ENCODE assay signal across 25 cellular contexts in the genomic region with DNA sequence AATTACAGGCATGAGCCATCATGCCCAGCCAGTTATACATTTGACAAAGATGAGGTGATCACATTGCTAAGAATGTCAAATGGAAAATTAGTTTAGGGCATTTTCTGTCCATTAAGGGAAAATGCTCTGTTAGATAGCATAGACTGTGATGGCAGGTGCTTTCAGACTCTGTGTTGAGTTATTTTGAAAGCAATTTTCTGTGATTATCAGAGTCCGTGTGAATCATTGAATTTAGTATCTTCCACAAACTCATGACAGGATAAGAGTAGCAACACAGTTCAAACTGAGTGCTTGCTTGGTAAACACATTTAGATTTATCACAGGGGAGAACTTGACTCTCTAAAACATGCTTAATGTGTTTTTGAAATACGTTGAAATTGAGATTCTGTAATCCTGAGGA.
"Had no signal": no experiment of that assay in that cellular context is flagged by ENCODE, and none has a peak within 500 bp of the region (broad histone marks: within the 10 kb centered on the region; RNA-seq: fewer than 3 reads in every experiment).

No MANE protein-coding gene starts in this region.

- H3K27me3 ChIP-seq: body of pancreas, Peyer's patch, SJSA1 had no signal

- H3K9me3 ChIP-seq: body of pancreas, Peyer's patch, SJSA1 had no signal

- DNase-seq: activated CD4-positive, alpha-beta T cell treated with anti-CD3 and anti-CD28 coated beads for 4 hours; activated CD4-positive, alpha-beta T cell treated with anti-CD3 and anti-CD28 coated beads, Interleukin-2, amount 50 U/mL, for 1 hour; activated CD8-positive, alpha-beta T cell treated with anti-CD3 and anti-CD28 coated beads for 36 hours; activated gamma-delta T cell; activated naive CD4-positive, alpha-beta T cell treated with Interleukin-2 at 50 U/mL for 16 hours; activated naive CD8-positive, alpha-beta T cell treated with anti-CD3 and anti-CD28 coated beads, Interleukin-2, amount 10 ng/mL, durations not matched to agents 7 days and 5 days; activated T-cell treated with anti-CD3 and anti-CD28 coated beads, Interleukin-2, amount 50 U/mL, for 1 hour; body of pancreas; NCI-H1092 treated with DMSO at 0.1 percent for 48 hours; NCI-H1417; NCI-H146; NCI-H187; NCI-H2107; NCI-H2171; NCI-H345; NCI-H524 treated with DMSO at 0.1 percent for 48 hours; Peyer's patch; RPMI8226; SHP77 treated with DMSO at 0.1 percent for 48 hours had no signal

- H3K9me3 Mint-ChIP-seq: activated CD8-positive, alpha-beta T cell treated with anti-CD3 and anti-CD28 coated beads for 36 hours; activated naive CD4-positive, alpha-beta T cell treated with anti-CD3 and anti-CD28 coated beads, Interleukin-2, amount 50 U/mL, for 24 hours; activated naive CD8-positive, alpha-beta T cell treated with anti-CD3 and anti-CD28 coated beads, Interleukin-2, amount 10 ng/mL, durations not matched to agents 7 days and 5 days; T-helper 1 cell treated with Interleukin-12 subunit alpha and Interleukin-12 subunit beta and Interleukin-4 antibody, amounts not matched to agents 30 μg/mL and 1 μg/mL, for 36 hours; T-helper 2 cell treated with Interferon-gamma antibody and Interleukin-4, amounts not matched to agents 5 μg/mL and 100 μg/mL, for 36 hours; WTC11 had no signal

- ATAC-seq: activated CD8-positive, alpha-beta T cell treated with anti-CD3 and anti-CD28 coated beads for 36 hours; body of pancreas; K562; WTC11 had no signal

- H3K4me1 Mint-ChIP-seq: WTC11 had no signal

- H3K27ac Mint-ChIP-seq: activated CD8-positive, alpha-beta T cell treated with anti-CD3 and anti-CD28 coated beads for 36 hours; activated naive CD4-positive, alpha-beta T cell treated with anti-CD3 and anti-CD28 coated beads, Interleukin-2, amount 50 U/mL, for 24 hours; activated naive CD8-positive, alpha-beta T cell treated with anti-CD3 and anti-CD28 coated beads, Interleukin-2, amount 10 ng/mL, durations not matched to agents 7 days and 5 days; T-helper 1 cell treated with Interleukin-12 subunit alpha and Interleukin-12 subunit beta and Interleukin-4 antibody, amounts not matched to agents 30 μg/mL and 1 μg/mL, for 36 hours; T-helper 2 cell treated with Interferon-gamma antibody and Interleukin-4, amounts not matched to agents 5 μg/mL and 100 μg/mL, for 36 hours had no signal

- H3K4me1 ChIP-seq: Peyer's patch, SJSA1 had no signal

- H3K4me3 Mint-ChIP-seq: activated CD8-positive, alpha-beta T cell treated with anti-CD3 and anti-CD28 coated beads for 36 hours; activated naive CD4-positive, alpha-beta T cell treated with anti-CD3 and anti-CD28 coated beads, Interleukin-2, amount 50 U/mL, for 24 hours; activated naive CD8-positive, alpha-beta T cell treated with anti-CD3 and anti-CD28 coated beads, Interleukin-2, amount 10 ng/mL, durations not matched to agents 7 days and 5 days; T-helper 1 cell treated with Interleukin-12 subunit alpha and Interleukin-12 subunit beta and Interleukin-4 antibody, amounts not matched to agents 30 μg/mL and 1 μg/mL, for 36 hours; T-helper 2 cell treated with Interferon-gamma antibody and Interleukin-4, amounts not matched to agents 5 μg/mL and 100 μg/mL, for 36 hours; WTC11 had no signal

- H3K27ac ChIP-seq: body of pancreas, Peyer's patch, SJSA1 had no signal

- H3K27me3 Mint-ChIP-seq: activated CD8-positive, alpha-beta T cell treated with anti-CD3 and anti-CD28 coated beads for 36 hours; activated naive CD4-positive, alpha-beta T cell treated with anti-CD3 and anti-CD28 coated beads, Interleukin-2, amount 50 U/mL, for 24 hours; activated naive CD8-positive, alpha-beta T cell treated with anti-CD3 and anti-CD28 coated beads, Interleukin-2, amount 10 ng/mL, durations not matched to agents 7 days and 5 days had no signal

- H3K4me3 ChIP-seq: body of pancreas, K562, Peyer's patch, SJSA1 had no signal
